ENCODE assay signal across 1 cellular context in the genomic region with DNA sequence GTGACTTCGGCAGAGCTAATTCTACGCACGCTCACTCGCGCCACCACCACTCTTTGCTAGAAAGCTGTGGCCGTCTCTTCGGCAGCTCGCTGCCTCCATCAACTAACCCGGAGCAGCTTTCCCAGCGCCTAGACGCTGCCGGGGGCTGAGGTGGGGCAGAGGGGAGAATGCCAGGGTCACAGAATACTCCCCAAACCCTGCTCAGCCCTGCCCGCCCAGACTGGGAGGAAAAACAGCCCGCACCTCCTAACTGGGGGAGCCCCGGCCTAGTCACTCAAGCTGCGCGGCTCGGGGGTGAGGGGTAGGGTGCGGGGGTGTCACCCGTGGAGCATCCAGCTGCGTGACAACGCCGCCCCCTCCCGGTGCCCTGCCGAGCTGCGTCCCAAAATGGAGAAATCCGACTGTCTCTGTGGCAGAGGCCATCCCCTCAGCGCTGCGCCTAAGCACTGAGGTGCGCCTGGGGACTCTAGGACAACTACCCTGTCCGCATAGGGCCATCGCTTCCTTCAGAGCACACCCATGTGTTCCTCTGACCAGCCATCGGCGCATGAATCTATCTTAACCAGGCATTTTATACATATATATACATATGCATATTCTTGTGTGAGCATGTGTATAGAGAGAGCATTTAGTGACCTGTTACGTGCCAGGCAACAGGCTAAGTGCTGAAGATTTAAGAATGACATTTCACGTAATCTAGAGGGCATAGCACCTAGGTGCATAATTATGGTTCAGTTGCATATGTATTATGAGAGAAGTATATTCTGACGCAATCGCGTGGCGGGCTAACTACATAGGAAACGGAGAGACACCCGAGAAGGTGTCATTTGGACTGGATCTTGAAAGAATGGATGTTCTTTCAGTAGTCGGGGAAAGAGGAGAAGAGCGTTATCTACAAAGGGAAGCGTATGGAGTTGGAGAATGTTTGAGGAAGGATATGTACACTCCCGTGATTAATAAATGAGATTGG.
TF ChIP-seq lines count a peak whose summit lies in the region.

No MANE protein-coding gene starts in this region.

TF ChIP-seq in SK-N-SH, 30 proteins besides CTCF, POLR2A, EP300 and RAD21 (continued from another document):
- no peak for TF ChIP-seq GATA2 (CRISPR knock-in tag; IDR thresholded peaks at IDR 0.05)
- TF ChIP-seq EZH2phosphoT487 (IDR thresholded peaks at IDR 0.05; ENCODE audit: borderline replicate concordance, low read depth) = no peak
- no peak for TF ChIP-seq YY1 (IDR thresholded peaks at IDR 0.05; ENCODE audit: low read depth)
- TF ChIP-seq POLR2AphosphoS5 (IDR thresholded peaks at IDR 0.05; ENCODE audit: low read depth, low read length) = no peak
- no peak for TF ChIP-seq JUND (IDR thresholded peaks at IDR 0.05)
- TF ChIP-seq, protein P1, sequence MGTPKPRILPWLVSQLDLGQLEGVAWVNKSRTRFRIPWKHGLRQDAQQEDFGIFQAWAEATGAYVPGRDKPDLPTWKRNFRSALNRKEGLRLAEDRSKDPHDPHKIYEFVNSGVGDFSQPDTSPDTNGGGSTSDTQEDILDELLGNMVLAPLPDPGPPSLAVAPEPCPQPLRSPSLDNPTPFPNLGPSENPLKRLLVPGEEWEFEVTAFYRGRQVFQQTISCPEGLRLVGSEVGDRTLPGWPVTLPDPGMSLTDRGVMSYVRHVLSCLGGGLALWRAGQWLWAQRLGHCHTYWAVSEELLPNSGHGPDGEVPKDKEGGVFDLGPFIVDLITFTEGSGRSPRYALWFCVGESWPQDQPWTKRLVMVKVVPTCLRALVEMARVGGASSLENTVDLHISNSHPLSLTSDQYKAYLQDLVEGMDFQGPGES (IDR thresholded peaks at IDR 0.05; ENCODE audit: low read depth, low read length) = no peak
